ENCODE assay signal across 16 cellular contexts in genomic region chrX:110041980-110042379, GRCh38. TPM values are rescaled to one million over a fixed set of nuclear protein-coding genes. Genes with fewer than 3 reads are reported as not detected.
DNase-seq lines count a peak whose midpoint lies in the region; ATAC-seq and TF ChIP-seq lines count a peak whose summit lies in the region.
"Had no signal": no experiment of that assay in that cellular context is flagged by ENCODE, and none has a peak within 500 bp of the region (broad histone marks: within the 10 kb centered on the region; RNA-seq: fewer than 3 reads in every experiment).

No MANE protein-coding gene starts in this region.

- no peaks in the 10 kb centered on the region for H3K27me3 ChIP-seq in gastrocnemius medialis

- H3K27me3 Mint-ChIP-seq in CD14-positive monocyte (ENCODE audit: low read depth in 3 of 3), result peaks cover 0 to 11% (median under 1%) of the 10 kb centered on the region in 3 donors
- H3K27me3 Mint-ChIP-seq in effector memory CD8-positive, alpha-beta T cell, result no peaks in the 10 kb centered on the region
- no peaks in the 10 kb centered on the region for H3K27me3 Mint-ChIP-seq in activated naive CD4-positive, alpha-beta T cell treated with anti-CD3 and anti-CD28 coated beads for 36 hours (ENCODE audit: low read depth)
- H3K27me3 Mint-ChIP-seq: CD4-positive, alpha-beta memory T cell had no signal

- H3K4me3 ChIP-seq in gastrocnemius medialis, result no peak overlapping the region
- H3K4me3 ChIP-seq: GM23338, K562, SK-N-MC had no signal

- no peak for DNase-seq in CD14-positive monocyte (ENCODE audit: low spot score)
- peak; percentile 48 for DNase-seq in MV-4-11 (lab: John Stamatoyannopoulos, UW)
- DNase-seq in effector memory CD8-positive, alpha-beta T cell, result no peak
- DNase-seq in gastrocnemius medialis, result no peak
- no peak for DNase-seq in activated naive CD4-positive, alpha-beta T cell treated with anti-CD3 and anti-CD28 coated beads for 36 hours
- no peak for DNase-seq in amygdala (lab: John Stamatoyannopoulos, UW)
- DNase-seq: CD4-positive, alpha-beta memory T cell; DMS79; NCI-H187 treated with DMSO at 0.1 percent for 48 hours; NCI-H2171; NCI-H82 had no signal

- in situ Hi-C loops in gastrocnemius medialis (cut with MboI; ENCODE audit: low sequenced_read_pairs in 4 of 4), result no loop called here

- peaks cover 74% of the 10 kb centered on the region for H3K4me1 Mint-ChIP-seq in CD14-positive monocyte
- peaks cover 12% of the 10 kb centered on the region in 2 donors for H3K4me1 Mint-ChIP-seq in effector memory CD8-positive, alpha-beta T cell (ENCODE audit: low read depth in 2 of 2)
- H3K4me1 Mint-ChIP-seq in activated naive CD4-positive, alpha-beta T cell treated with anti-CD3 and anti-CD28 coated beads for 36 hours (ENCODE audit: low read depth), result peaks cover 27% of the 10 kb centered on the region

- peaks cover 12 to 13% of the 10 kb centered on the region in 2 donors for H3K36me3 Mint-ChIP-seq in CD14-positive monocyte
- peaks cover 3% of the 10 kb centered on the region for H3K36me3 Mint-ChIP-seq in effector memory CD8-positive, alpha-beta T cell (ENCODE audit: insufficient read depth)
- H3K36me3 Mint-ChIP-seq in activated naive CD4-positive, alpha-beta T cell treated with anti-CD3 and anti-CD28 coated beads for 36 hours (ENCODE audit: low read depth), result peaks cover 1% of the 10 kb centered on the region

- peaks cover 41 to 48% of the 10 kb centered on the region in 2 donors for H3K4me1 ChIP-seq in gastrocnemius medialis

- H3K27ac ChIP-seq in gastrocnemius medialis, result peak overlapping the region; percentile 68 to 77 (median 74)
- H3K27ac ChIP-seq: RWPE1, SK-N-MC had no signal

- H3K36me3 ChIP-seq in gastrocnemius medialis, result no peaks in the 10 kb centered on the region

- peak; percentile 40 for ATAC-seq in effector memory CD8-positive, alpha-beta T cell (replicated peaks)
- ATAC-seq in gastrocnemius medialis, result no peak
- ATAC-seq in GM21447 (IDR thresholded peaks at IDR 0.05; ENCODE audit: unreplicated experiment), result no peak
- ATAC-seq: GM23338, K562 had no signal

- peak overlapping the region in 1 of 2 donors; percentile 46 for H3K4me3 Mint-ChIP-seq in CD14-positive monocyte
- no peak overlapping the region for H3K4me3 Mint-ChIP-seq in effector memory CD8-positive, alpha-beta T cell
- no peak overlapping the region for H3K4me3 Mint-ChIP-seq in activated naive CD4-positive, alpha-beta T cell treated with anti-CD3 and anti-CD28 coated beads for 36 hours
- H3K4me3 Mint-ChIP-seq: CD4-positive, alpha-beta memory T cell; GM23338 had no signal

- no peak for TF ChIP-seq CTCF in CD14-positive monocyte (IDR thresholded peaks at IDR 0.05)
- no peak for TF ChIP-seq CTCF in gastrocnemius medialis (IDR thresholded peaks at IDR 0.05 in 4 of 5, conservative IDR thresholded peaks at IDR 0.05 in 1 of 5)

- TF ChIP-seq POLR2A in gastrocnemius medialis (IDR thresholded peaks at IDR 0.05), result no peak

- H3K9me3 ChIP-seq in gastrocnemius medialis, result no peaks in the 10 kb centered on the region

- H3K9me3 Mint-ChIP-seq in CD14-positive monocyte, result no peaks in the 10 kb centered on the region
- H3K9me3 Mint-ChIP-seq in effector memory CD8-positive, alpha-beta T cell, result no peaks in the 10 kb centered on the region
- no peaks in the 10 kb centered on the region for H3K9me3 Mint-ChIP-seq in activated naive CD4-positive, alpha-beta T cell treated with anti-CD3 and anti-CD28 coated beads for 36 hours
- H3K9me3 Mint-ChIP-seq: CD4-positive, alpha-beta memory T cell; GM23338 had no signal

- CTCF ChIA-PET in activated naive CD4-positive, alpha-beta T cell treated with anti-CD3 and anti-CD28 coated beads for 36 hours (lab: Charles Lee), result no interaction called here

- intact Hi-C loops in CD14-positive monocyte (cut with micrococcal nuclease) (no loop called here), gastrocnemius medialis (cut with DNase I; ENCODE audit: low total_unique reads) (no loop called here)
- intact Hi-C loops in activated naive CD4-positive, alpha-beta T cell treated with anti-CD3 and anti-CD28 coated beads for 36 hours (cut with micrococcal nuclease), result loop anchor here (5.0 kb wide), 1 partner anchor 105 kb away; no protein-coding TSS in a partner anchor

- peak overlapping the region; percentile 43 to 91 (median 79) for H3K27ac Mint-ChIP-seq in CD14-positive monocyte
- H3K27ac Mint-ChIP-seq in effector memory CD8-positive, alpha-beta T cell, result peak overlapping the region in 1 of 2 donors; percentile 46
- no peak overlapping the region for H3K27ac Mint-ChIP-seq in activated naive CD4-positive, alpha-beta T cell treated with anti-CD3 and anti-CD28 coated beads for 36 hours
- H3K27ac Mint-ChIP-seq: CD4-positive, alpha-beta memory T cell; GM23338 had no signal

RNA-seq across cellular contexts. Expression of gene TMEM164, which starts 39.1 kb away (rescaled TPM):
- polyA plus RNA-seq in CD14-positive monocyte, result 1 to 10 TPM; 5.3 to 7.3 TPM
- total RNA-seq in gastrocnemius medialis, result 10 to 100 TPM; 40.1 to 61.2 (median 47.3) TPM
- total RNA-seq in activated naive CD4-positive, alpha-beta T cell treated with anti-CD3 and anti-CD28 coated beads for 36 hours, result 10 to 100 TPM; 11.9 to 12.0 TPM
